ENCODE assay signal across 1 cellular context in genomic region chr22:50422961-50423815, GRCh38.
TF ChIP-seq lines count a peak whose summit lies in the region.

No MANE protein-coding gene starts in this region.

TF ChIP-seq in HepG2, 621 proteins besides CTCF, POLR2A, EP300 and RAD21:
- TF ChIP-seq AGO2 (optimal IDR thresholded peaks at IDR 0.05; ENCODE audit: low read depth, low read length) (peak; percentile 79), HES4 (CRISPR knock-in tag; IDR thresholded peaks at IDR 0.05; ENCODE audit: borderline replicate concordance) (no peak)
